ENCODE assay signal across 8 cellular contexts in the genomic region with DNA sequence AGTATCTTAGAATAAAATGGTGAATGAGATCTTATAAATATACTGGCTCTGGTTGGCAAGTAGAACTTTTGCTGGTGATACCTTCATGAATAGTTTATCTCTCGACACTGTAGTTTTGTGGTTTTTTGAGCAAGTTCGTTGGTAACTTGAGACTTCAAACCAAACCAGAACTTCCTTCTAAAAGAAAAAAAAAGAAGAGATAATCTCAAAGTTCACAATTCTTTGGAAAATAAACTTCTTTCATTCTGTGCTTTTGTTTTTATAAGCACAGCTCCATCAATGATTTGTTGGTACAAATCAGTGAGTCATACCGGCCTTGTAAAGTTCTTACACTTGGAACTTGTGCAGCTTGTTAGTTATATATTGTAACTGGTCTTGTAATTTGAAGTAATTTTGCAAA. TPM values are rescaled to one million over a fixed set of nuclear protein-coding genes. Genes with fewer than 3 reads are reported as not detected.
A peak's percentile ranks its signal among the peaks of the same experiment; 100 is the strongest.
DNase-seq lines count a peak whose midpoint lies in the region; ATAC-seq and TF ChIP-seq lines count a peak whose summit lies in the region.

No MANE protein-coding gene starts in this region.

- H3K9me3 ChIP-seq in mononuclear cell (ENCODE audit: low read depth, low read length): no peaks in the 10 kb centered on the region

- peak; percentile 17 to 37 for DNase-seq in AML-193 (lab: John Stamatoyannopoulos, UW)
- DNase-seq in Jurkat, Clone E6-1 (ENCODE audit: low read depth, low spot score): peak; percentile 93
- DNase-seq in astrocyte of the cerebellum (ENCODE audit: low read depth): peak; percentile 38
- no peak for DNase-seq in SW 1271 (lab: John Stamatoyannopoulos, UW)

- no peak for TF ChIP-seq CTCF in astrocyte of the cerebellum (IDR thresholded peaks at IDR 0.05; ENCODE audit: low read depth, low read length, missing control alignments)

- no peaks in the 10 kb centered on the region for H3K27me3 ChIP-seq in mononuclear cell (ENCODE audit: insufficient read depth, low read length)

- peak overlapping the region; percentile 95 for H3K4me3 ChIP-seq in Jurkat, Clone E6-1 (ENCODE audit: low read length)
- H3K4me3 ChIP-seq in astrocyte of the cerebellum (ENCODE audit: low read depth, low read length): peak overlapping the region; percentile 96
- H3K4me3 ChIP-seq in mononuclear cell (ENCODE audit: low read length): peak overlapping the region; percentile 89

- no peak for ATAC-seq in HG03521 (IDR thresholded peaks at IDR 0.05; ENCODE audit: unreplicated experiment)
- ATAC-seq in HG02938 (IDR thresholded peaks at IDR 0.05; ENCODE audit: unreplicated experiment): no peak
- no peak for ATAC-seq in HG03097 (IDR thresholded peaks at IDR 0.05; ENCODE audit: low FRiP score, unreplicated experiment)

- in situ Hi-C loops in astrocyte of the cerebellum (cut with HindIII; ENCODE audit: low sequenced_read_pairs): no loop called here

- H3K4me1 ChIP-seq in mononuclear cell (ENCODE audit: insufficient read depth, low read length): peaks cover 66% of the 10 kb centered on the region

RNA-seq across cellular contexts. Expression of gene HIPK1, which starts 2.3 kb away (rescaled TPM):
- 28.6 TPM for polyA plus RNA-seq in Jurkat, Clone E6-1 (2012; ENCODE audit: insufficient read depth, insufficient read length)
- 99.5 TPM for total RNA-seq in mononuclear cell

RNA-seq across cellular contexts. Expression of gene DCLRE1B, which starts 26.3 kb away (rescaled TPM):
- polyA plus RNA-seq in Jurkat, Clone E6-1 (2012; ENCODE audit: insufficient read depth, insufficient read length): 20.4 TPM
- total RNA-seq in mononuclear cell: 4.3 TPM

RNA-seq across cellular contexts. Expression of gene AP4B1, which starts 26.9 kb away (rescaled TPM):
- polyA plus RNA-seq in Jurkat, Clone E6-1 (2012; ENCODE audit: insufficient read depth, insufficient read length): 55.8 TPM
- total RNA-seq in mononuclear cell: 22.4 TPM

RNA-seq across cellular contexts. Expression of gene BCL2L15, which starts 44.1 kb away (rescaled TPM):
- not detected for polyA plus RNA-seq in Jurkat, Clone E6-1 (2012; ENCODE audit: insufficient read depth, insufficient read length)
- total RNA-seq in mononuclear cell: 1.6 TPM

RNA-seq across cellular contexts. Expression of gene OLFML3, which starts 47.8 kb away (rescaled TPM):
- polyA plus RNA-seq in Jurkat, Clone E6-1 (2012; ENCODE audit: insufficient read depth, insufficient read length): not detected
- 4.1 TPM for total RNA-seq in mononuclear cell

Comparison
In these comparisons a context has a peak if more than half of its experiments do, and no peak if none do; other contexts are left out.
1. DNase-seq: peak in AML-193 (2 of 2), Jurkat, Clone E6-1 (single experiment) and astrocyte of the cerebellum (single experiment); none in SW 1271 (0 of 2).
2. Peak in every context shown above with its lines, with median percentiles within 50 percentile points of each other: H3K4me3 ChIP-seq.